Comparison of ENCODE assay signal across 7 cellular contexts in the genomic region with DNA sequence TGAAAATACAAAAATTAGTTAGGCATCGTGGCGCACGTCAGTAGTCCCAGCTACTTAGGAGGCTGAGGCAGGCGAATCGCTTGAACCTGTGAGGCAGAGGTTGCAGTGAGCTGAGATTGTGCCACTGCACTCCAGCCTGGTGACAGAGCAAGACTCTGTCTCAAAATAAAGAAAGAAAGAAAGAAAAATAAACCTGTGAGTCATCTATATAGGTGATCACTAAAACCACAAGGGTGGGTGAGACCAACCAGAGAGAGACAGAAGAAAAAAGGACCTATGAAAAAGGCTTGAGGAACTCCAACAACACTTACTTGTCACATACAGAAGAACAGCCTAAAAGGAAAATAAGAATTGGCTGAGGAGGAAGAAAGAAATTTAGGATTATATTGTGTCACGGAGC. TPM values are rescaled to one million over a fixed set of nuclear protein-coding genes. Genes with fewer than 3 reads are reported as not detected.
DNase-seq lines count a peak whose midpoint lies in the region; ATAC-seq and TF ChIP-seq lines count a peak whose summit lies in the region.
"Not testable (repeated sequence)": the region's sequence is repeated elsewhere in the genome, so short reads cannot be mapped to it uniquely, and the experiment has no call there.

No MANE protein-coding gene starts in this region.

- H3K4me1 Mint-ChIP-seq in H9 (peaks cover 14 to 23% of the 10 kb centered on the region in 2 experiments), endodermal cell (peaks cover 19% of the 10 kb centered on the region)
- not testable (repeated sequence) for H3K4me1 Mint-ChIP-seq in activated CD4-positive, alpha-beta T cell treated with anti-CD3 and anti-CD28 coated beads, Interleukin-2, amount 10 ng/mL, durations not matched to agents 7 days and 5 days; activated T-helper 17 cell treated with anti-CD3 and anti-CD28 coated beads, Interleukin-2, amount 50 U/mL, for 72 hours; memory B cell; stimulated activated effector memory CD8-positive, alpha-beta T cell treated with anti-CD3 and anti-CD28 coated beads, Interleukin-12 subunit alpha, Interleukin-12 subunit beta, amount 100 ng/mL, for 72 hours

- H3T11ph ChIP-seq in H9 (ENCODE audit: low read length) = not testable (repeated sequence)

- H3K27me3 ChIP-seq in H9 (ENCODE audit: insufficient read depth, low read length); IMR-90 (ENCODE audit: control insufficient read depth, insufficient read depth, low read length); endodermal cell (ENCODE audit: control insufficient read depth, insufficient read depth, low read length, poor library complexity, severe bottlenecking): not testable (repeated sequence)

- not testable (repeated sequence) for H3K14ac ChIP-seq in H9 (ENCODE audit: insufficient read depth, low read length); IMR-90 (replicated peaks; ENCODE audit: low read depth, low read length)

- H3K23ac ChIP-seq in H9 (ENCODE audit: insufficient read length, low read depth, low read length); IMR-90 (ENCODE audit: low read depth, low read length): not testable (repeated sequence)

- H4K5ac ChIP-seq in H9 (ENCODE audit: insufficient read length, low read depth, low read length); IMR-90 (ENCODE audit: low read depth, low read length): not testable (repeated sequence)

- CTCF ChIA-PET in IMR-90 (lab: Yijun Ruan, JAX); activated CD4-positive, alpha-beta T cell treated with anti-CD3 and anti-CD28 coated beads, Interleukin-2, amount 10 ng/mL, durations not matched to agents 7 days and 5 days (lab: Charles Lee): not testable (repeated sequence)

- not testable (repeated sequence) for H3K4ac ChIP-seq in H9 (ENCODE audit: low read depth, low read length); IMR-90 (ENCODE audit: low read depth, low read length)

- not testable (repeated sequence) for H4K91ac ChIP-seq in H9 (ENCODE audit: insufficient read length, low read depth, low read length); IMR-90 (ENCODE audit: insufficient read depth, low read depth, low read length)

- H3K36me3 ChIP-seq in IMR-90 (ENCODE audit: control insufficient read depth, insufficient read depth, low read length); endodermal cell (ENCODE audit: control insufficient read depth, insufficient read depth, low read length): not testable (repeated sequence)

- POLR2A ChIA-PET in IMR-90 (lab: Charles Lee; ENCODE audit: unreplicated experiment); activated CD4-positive, alpha-beta T cell treated with anti-CD3 and anti-CD28 coated beads, Interleukin-2, amount 10 ng/mL, durations not matched to agents 7 days and 5 days (lab: Charles Lee): not testable (repeated sequence)

- not testable (repeated sequence) for H3K56ac ChIP-seq in H9 (ENCODE audit: insufficient read length, low read depth, low read length); IMR-90 (ENCODE audit: extremely low read depth, insufficient read depth, low read length)

- ATAC-seq in IMR-90 (ENCODE audit: low read depth) = peak; percentile 53
- peak; percentile 43 for ATAC-seq in activated T-helper 17 cell treated with anti-CD3 and anti-CD28 coated beads, Interleukin-2, amount 50 U/mL, for 72 hours (replicated peaks)
- not testable (repeated sequence) for ATAC-seq in memory B cell (ENCODE audit: low read depth)
- peak; percentile 28 for ATAC-seq in stimulated activated effector memory CD8-positive, alpha-beta T cell treated with anti-CD3 and anti-CD28 coated beads, Interleukin-12 subunit alpha, Interleukin-12 subunit beta, amount 100 ng/mL, for 72 hours

- intact Hi-C loops in IMR-90 (cut with micrococcal nuclease) = not testable (repeated sequence)

- BruUV-seq in IMR-90 (replicated peaks; lab: Mats Ljungman, UMichigan) = not testable (repeated sequence)

- not testable (repeated sequence) for H3K9me3 ChIP-seq in H9 (ENCODE audit: control insufficient read depth, low read depth, low read length); IMR-90 (ENCODE audit: control insufficient read depth, insufficient read depth, low read length); endodermal cell (ENCODE audit: control insufficient read depth, low read length)

- TF ChIP-seq POLR2A in IMR-90 (IDR thresholded peaks at IDR 0.05; ENCODE audit: low read depth, low read length) = not testable (repeated sequence)

- H3K23me2 ChIP-seq in H9 (ENCODE audit: insufficient read length, low read depth, low read length, poor library complexity, severe bottlenecking) = not testable (repeated sequence)

- not testable (repeated sequence) for H3K4me2 ChIP-seq in H9 (ENCODE audit: insufficient read depth, insufficient read length, low read length); IMR-90 (ENCODE audit: low read depth, low read length)

- in situ Hi-C loops in IMR-90 (cut with MboI; ENCODE audit: low sequenced_read_pairs) = not testable (repeated sequence)

- TF ChIP-seq CTCF in H9 (conservative IDR thresholded peaks at IDR 0.05); IMR-90 (conservative IDR thresholded peaks at IDR 0.05; ENCODE audit: low read depth, low read length); endodermal cell (conservative IDR thresholded peaks at IDR 0.05): not testable (repeated sequence)

- H3K27ac Mint-ChIP-seq in H9 (peak overlapping the region; percentile 55 to 86 (median 71); a peak in 4 of 7 replicates), endodermal cell (peak overlapping the region; percentile 95), memory B cell (peak overlapping the region; percentile 20)
- peak overlapping the region; percentile 60 for H3K27ac Mint-ChIP-seq in activated CD4-positive, alpha-beta T cell treated with anti-CD3 and anti-CD28 coated beads, Interleukin-2, amount 10 ng/mL, durations not matched to agents 7 days and 5 days
- H3K27ac Mint-ChIP-seq in activated T-helper 17 cell treated with anti-CD3 and anti-CD28 coated beads, Interleukin-2, amount 50 U/mL, for 72 hours = peak overlapping the region; percentile 75
- H3K27ac Mint-ChIP-seq in stimulated activated effector memory CD8-positive, alpha-beta T cell treated with anti-CD3 and anti-CD28 coated beads, Interleukin-12 subunit alpha, Interleukin-12 subunit beta, amount 100 ng/mL, for 72 hours = not testable (repeated sequence)

- not testable (repeated sequence) for H4K20me1 ChIP-seq in H9 (ENCODE audit: control insufficient read depth, insufficient read depth, insufficient read length); IMR-90 (ENCODE audit: insufficient read depth, low read length)

- H3K79me2 ChIP-seq in H9 (ENCODE audit: insufficient read depth, low read length) = not testable (repeated sequence)

- H3K9me3 Mint-ChIP-seq in H9; activated CD4-positive, alpha-beta T cell treated with anti-CD3 and anti-CD28 coated beads, Interleukin-2, amount 10 ng/mL, durations not matched to agents 7 days and 5 days; activated T-helper 17 cell treated with anti-CD3 and anti-CD28 coated beads, Interleukin-2, amount 50 U/mL, for 72 hours; endodermal cell; memory B cell; stimulated activated effector memory CD8-positive, alpha-beta T cell treated with anti-CD3 and anti-CD28 coated beads, Interleukin-12 subunit alpha, Interleukin-12 subunit beta, amount 100 ng/mL, for 72 hours: not testable (repeated sequence)

- not testable (repeated sequence) for H3K27ac ChIP-seq in H9 (ENCODE audit: insufficient read length, low read depth, low read length); IMR-90 (ENCODE audit: insufficient read depth, low read length); endodermal cell (ENCODE audit: low read depth, low read length)

- not testable (repeated sequence) for H3K4me3 Mint-ChIP-seq in H9; activated CD4-positive, alpha-beta T cell treated with anti-CD3 and anti-CD28 coated beads, Interleukin-2, amount 10 ng/mL, durations not matched to agents 7 days and 5 days; activated T-helper 17 cell treated with anti-CD3 and anti-CD28 coated beads, Interleukin-2, amount 50 U/mL, for 72 hours; endodermal cell; memory B cell; stimulated activated effector memory CD8-positive, alpha-beta T cell treated with anti-CD3 and anti-CD28 coated beads, Interleukin-12 subunit alpha, Interleukin-12 subunit beta, amount 100 ng/mL, for 72 hours

- H2AK9ac ChIP-seq in IMR-90 (replicated peaks; ENCODE audit: low read depth, low read length, poor library complexity) = not testable (repeated sequence)

- H3K9me1 ChIP-seq in IMR-90 (ENCODE audit: insufficient read depth, low read length) = not testable (repeated sequence)

- not testable (repeated sequence) for H3K18ac ChIP-seq in H9 (ENCODE audit: insufficient read length, low read depth, low read length); IMR-90 (ENCODE audit: low read depth, low read length)

- not testable (repeated sequence) for H2AFZ ChIP-seq in H9 (ENCODE audit: low read length); IMR-90 (replicated peaks; ENCODE audit: low read length, poor library complexity)

- H3K9ac ChIP-seq in H9 (ENCODE audit: extremely low read depth, insufficient read length, low read length); IMR-90 (ENCODE audit: low read depth, low read length); endodermal cell (ENCODE audit: extremely low read depth, low read length, poor library complexity, severe bottlenecking): not testable (repeated sequence)

- not testable (repeated sequence) for H2BK20ac ChIP-seq in H9 (ENCODE audit: low read depth, low read length, poor library complexity, severe bottlenecking); IMR-90 (ENCODE audit: low read depth, low read length)

- not testable (repeated sequence) for H2BK5ac ChIP-seq in H9 (ENCODE audit: insufficient read length, low read length); IMR-90 (ENCODE audit: low read depth, low read length, poor library complexity, severe bottlenecking)

- H2BK120ac ChIP-seq in H9 (ENCODE audit: low read depth, low read length, poor library complexity, severe bottlenecking) = peak overlapping the region; percentile 50
- peak overlapping the region; percentile 15; the same call in 1 of the 2 replicates for H2BK120ac ChIP-seq in IMR-90 (ENCODE audit: low read depth, low read length)

- H3K27me3 Mint-ChIP-seq in H9 (ENCODE audit: low read depth); activated CD4-positive, alpha-beta T cell treated with anti-CD3 and anti-CD28 coated beads, Interleukin-2, amount 10 ng/mL, durations not matched to agents 7 days and 5 days; activated T-helper 17 cell treated with anti-CD3 and anti-CD28 coated beads, Interleukin-2, amount 50 U/mL, for 72 hours; endodermal cell (ENCODE audit: insufficient read depth); memory B cell: not testable (repeated sequence)

- H3K79me1 ChIP-seq in H9 (ENCODE audit: insufficient read depth, low read depth, low read length, poor library complexity, severe bottlenecking); IMR-90 (ENCODE audit: low read depth in 1 of 2, low read length in 2 of 2): not testable (repeated sequence)

- not testable (repeated sequence) for H4K8ac ChIP-seq in H9 (replicated peaks; ENCODE audit: insufficient read length, low read depth, low read length); IMR-90 (ENCODE audit: low read depth in 2 of 2, low read length in 2 of 2)

- H3K36me3 Mint-ChIP-seq in H9 (ENCODE audit: insufficient read depth in 1 of 3, low read depth in 3 of 3) = peaks cover 0 to 26% (median 0%) of the 10 kb centered on the region in 3 experiments; a peak in 3 of 7 replicates
- not testable (repeated sequence) for H3K36me3 Mint-ChIP-seq in activated CD4-positive, alpha-beta T cell treated with anti-CD3 and anti-CD28 coated beads, Interleukin-2, amount 10 ng/mL, durations not matched to agents 7 days and 5 days (ENCODE audit: low read depth); memory B cell
- H3K36me3 Mint-ChIP-seq in activated T-helper 17 cell treated with anti-CD3 and anti-CD28 coated beads, Interleukin-2, amount 50 U/mL, for 72 hours (ENCODE audit: low read depth) = peaks cover 36% of the 10 kb centered on the region
- H3K36me3 Mint-ChIP-seq in endodermal cell (ENCODE audit: low read depth) = peaks cover 19% of the 10 kb centered on the region
- H3K36me3 Mint-ChIP-seq in stimulated activated effector memory CD8-positive, alpha-beta T cell treated with anti-CD3 and anti-CD28 coated beads, Interleukin-12 subunit alpha, Interleukin-12 subunit beta, amount 100 ng/mL, for 72 hours = peaks cover 30% of the 10 kb centered on the region

- not testable (repeated sequence) for H2AK5ac ChIP-seq in H9 (ENCODE audit: insufficient read length, low read length)
- peak overlapping the region; percentile 28; the same call in 1 of the 2 replicates for H2AK5ac ChIP-seq in IMR-90 (ENCODE audit: low read depth, low read length)

- no CpG with 5 or more reads among the region's 6 CpGs for WGBS in H9 (ENCODE audit: extremely low coverage, insufficient read length, low lambda C conversion rate)
- no CpG with 5 or more reads among the region's 6 CpGs for WGBS in IMR-90 (ENCODE audit: extremely low coverage in 2 of 2, insufficient read length in 1 of 2), 2 experiments
- 97 to 100% methylated on average over 5 to 6 of the region's 6 CpGs for WGBS in endodermal cell (ENCODE audit: insufficient coverage in 1 of 2, insufficient read length in 1 of 2), 2 experiments

- not testable (repeated sequence) for DNase-seq in H9; IMR-90; activated CD4-positive, alpha-beta T cell treated with anti-CD3 and anti-CD28 coated beads, Interleukin-2, amount 10 ng/mL, durations not matched to agents 7 days and 5 days; endodermal cell; memory B cell (ENCODE audit: low spot score in 2 of 2); stimulated activated effector memory CD8-positive, alpha-beta T cell treated with anti-CD3 and anti-CD28 coated beads, Interleukin-12 subunit alpha, Interleukin-12 subunit beta, amount 100 ng/mL, for 72 hours (ENCODE audit: low spot score in 2 of 2)

- dilution Hi-C loops in IMR-90 (cut with HindIII; ENCODE audit: low sequenced_read_pairs, unreplicated experiment) = not testable (repeated sequence)

- not testable (repeated sequence) for TF ChIP-seq RAD21 in IMR-90 (IDR thresholded peaks at IDR 0.05; ENCODE audit: low read length)

- H2BK15ac ChIP-seq in H9 (ENCODE audit: low read depth, low read length); IMR-90 (ENCODE audit: low read depth, low read length): not testable (repeated sequence)

- not testable (repeated sequence) for H3K4me3 ChIP-seq in IMR-90 (ENCODE audit: insufficient read depth, low read depth, low read length); endodermal cell (ENCODE audit: low read length)

- H2BK12ac ChIP-seq in H9 (ENCODE audit: insufficient read length, low read depth, low read length) = not testable (repeated sequence)

- H3K4me1 ChIP-seq in H9 (ENCODE audit: insufficient read depth, low read length); IMR-90 (ENCODE audit: control insufficient read depth, insufficient read depth, low read length); endodermal cell (ENCODE audit: control insufficient read depth, insufficient read depth, low read length): not testable (repeated sequence)

RNA-seq across cellular contexts. Expression of a gene that starts 14.4 kb away (rescaled TPM):
- 95.9 and 105 TPM in 2 replicates for total RNA-seq in H9 (2021)
- 86.2 and 117 TPM in 2 replicates for total RNA-seq in IMR-90 (2012; rRNA removed)
- 74.4 and 82.4 TPM in 2 replicates for polyA plus RNA-seq in IMR-90 (2012; rRNA removed)
- polyA plus RNA-seq in IMR-90 (2012; cell fraction: cytosol; rRNA removed) = 29.6 and 49.6 TPM in 2 replicates
- 7.6 and 36.7 TPM in 2 replicates for polyA plus RNA-seq in IMR-90 (2012; cell fraction: nucleus; rRNA removed; ENCODE audit: low replicate concordance)
- total RNA-seq in activated CD4-positive, alpha-beta T cell treated with anti-CD3 and anti-CD28 coated beads, Interleukin-2, amount 10 ng/mL, durations not matched to agents 7 days and 5 days = 10 to 100 TPM; 49.0 to 54.5 TPM
- total RNA-seq in activated T-helper 17 cell treated with anti-CD3 and anti-CD28 coated beads, Interleukin-2, amount 50 U/mL, for 72 hours = 10 to 100 TPM; 32.0 to 86.0 TPM
- total RNA-seq in endodermal cell = 10 to 100 TPM; 86.3 to 88.5 TPM
- 77.8 TPM for polyA plus RNA-seq in endodermal cell (2013, experiment 1 of 2)
- polyA plus RNA-seq in endodermal cell (2013, experiment 2 of 2) = 68.3 TPM
